In the genomic region with DNA sequence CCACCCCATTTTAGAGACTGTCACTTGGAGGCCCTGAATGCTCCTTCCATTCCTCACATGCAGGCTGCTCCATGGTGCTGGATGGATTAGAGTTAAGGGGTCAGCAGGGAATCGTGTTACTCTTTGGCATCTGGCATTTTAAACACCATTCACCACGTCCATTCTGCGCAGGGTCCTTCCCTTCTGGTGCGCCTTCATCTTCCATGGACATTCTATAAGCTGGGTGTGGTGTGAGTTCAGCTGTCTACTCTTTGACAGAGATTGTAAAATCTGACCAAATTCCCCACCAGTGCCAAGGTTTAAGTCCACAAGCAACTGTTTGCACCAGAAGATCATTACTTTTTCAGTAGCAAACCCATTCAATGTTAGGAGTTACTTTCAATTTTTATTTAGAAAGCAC, we compare ENCODE assay signal across 10 cellular contexts. TPM values are rescaled to one million over a fixed set of nuclear protein-coding genes. Genes with fewer than 3 reads are reported as not detected.
DNase-seq lines count a peak whose midpoint lies in the region; ATAC-seq and TF ChIP-seq lines count a peak whose summit lies in the region.
"Had no signal": no experiment of that assay in that cellular context is flagged by ENCODE, and none has a peak within 500 bp of the region (broad histone marks: within the 10 kb centered on the region; RNA-seq: fewer than 3 reads in every experiment).

No MANE protein-coding gene starts in this region.

- no peak for ATAC-seq in activated T-cell treated with anti-CD3 and anti-CD28 coated beads, Interleukin-2, amount 50 U/mL, for 72 hours (replicated peaks in 1 of 2)
- ATAC-seq in memory B cell (ENCODE audit: low read depth): no peak
- ATAC-seq in stimulated activated effector memory CD8-positive, alpha-beta T cell treated with anti-CD3 and anti-CD28 coated beads, Interleukin-12 subunit alpha, Interleukin-12 subunit beta, amount 100 ng/mL, for 72 hours: no peak
- ATAC-seq: A549 had no signal

- peaks cover 11 to 39% of the 10 kb centered on the region in 2 donors for H3K36me3 Mint-ChIP-seq in activated T-cell treated with anti-CD3 and anti-CD28 coated beads, Interleukin-2, amount 50 U/mL, for 72 hours (ENCODE audit: insufficient read depth in 2 of 2)
- H3K36me3 Mint-ChIP-seq in brain (peaks cover 48% of the 10 kb centered on the region), memory B cell (peaks cover 37% of the 10 kb centered on the region)
- peaks cover 99% of the 10 kb centered on the region for H3K36me3 Mint-ChIP-seq in stimulated activated effector memory CD8-positive, alpha-beta T cell treated with anti-CD3 and anti-CD28 coated beads, Interleukin-12 subunit alpha, Interleukin-12 subunit beta, amount 100 ng/mL, for 72 hours

- TF ChIP-seq CTCF in brain (conservative IDR thresholded peaks at IDR 0.05): no peak

- DNase-seq in activated T-cell treated with anti-CD3 and anti-CD28 coated beads, Interleukin-2, amount 50 U/mL, for 72 hours: no peak
- DNase-seq in activated T-cell treated with anti-CD3 and anti-CD28 coated beads, Interleukin-2, amount 50 U/mL, for 1 hour: no peak
- DNase-seq in memory B cell (ENCODE audit: low spot score in 2 of 2): no peak
- DNase-seq in stimulated activated effector memory CD8-positive, alpha-beta T cell treated with anti-CD3 and anti-CD28 coated beads, Interleukin-12 subunit alpha, Interleukin-12 subunit beta, amount 100 ng/mL, for 72 hours (ENCODE audit: low spot score in 2 of 2): no peak
- no peak for DNase-seq in GDM1 (lab: John Stamatoyannopoulos, UW)
- DNase-seq in amygdala (lab: John Stamatoyannopoulos, UW): no peak
- DNase-seq in LoVo (ENCODE audit: low spot score): no peak
- DNase-seq: PC-9 had no signal

- H3K9me3 Mint-ChIP-seq in activated T-cell treated with anti-CD3 and anti-CD28 coated beads, Interleukin-2, amount 50 U/mL, for 72 hours: no peaks in the 10 kb centered on the region
- H3K9me3 Mint-ChIP-seq in brain (no peaks in the 10 kb centered on the region), memory B cell (no peaks in the 10 kb centered on the region)
- no peaks in the 10 kb centered on the region for H3K9me3 Mint-ChIP-seq in stimulated activated effector memory CD8-positive, alpha-beta T cell treated with anti-CD3 and anti-CD28 coated beads, Interleukin-12 subunit alpha, Interleukin-12 subunit beta, amount 100 ng/mL, for 72 hours

- peaks cover 44% of the 10 kb centered on the region for H3K4me1 Mint-ChIP-seq in activated T-cell treated with anti-CD3 and anti-CD28 coated beads, Interleukin-2, amount 50 U/mL, for 72 hours (ENCODE audit: low read depth)
- H3K4me1 Mint-ChIP-seq in brain (peaks cover 84% of the 10 kb centered on the region), memory B cell (peaks cover 24% of the 10 kb centered on the region)
- peaks cover 42% of the 10 kb centered on the region for H3K4me1 Mint-ChIP-seq in stimulated activated effector memory CD8-positive, alpha-beta T cell treated with anti-CD3 and anti-CD28 coated beads, Interleukin-12 subunit alpha, Interleukin-12 subunit beta, amount 100 ng/mL, for 72 hours

- peak overlapping the region; percentile 45 for H3K27ac Mint-ChIP-seq in activated T-cell treated with anti-CD3 and anti-CD28 coated beads, Interleukin-2, amount 50 U/mL, for 72 hours
- peak overlapping the region in 3 of 5 experiments; percentile 77 to 93 (median 89) for H3K27ac Mint-ChIP-seq in brain
- peak overlapping the region; percentile 76 for H3K27ac Mint-ChIP-seq in memory B cell
- H3K27ac Mint-ChIP-seq in stimulated activated effector memory CD8-positive, alpha-beta T cell treated with anti-CD3 and anti-CD28 coated beads, Interleukin-12 subunit alpha, Interleukin-12 subunit beta, amount 100 ng/mL, for 72 hours: peak overlapping the region; percentile 81

- H3K4me3 Mint-ChIP-seq in activated T-cell treated with anti-CD3 and anti-CD28 coated beads, Interleukin-2, amount 50 U/mL, for 72 hours: no peak overlapping the region
- H3K4me3 Mint-ChIP-seq in brain (peak overlapping the region in 2 of 5 experiments; percentile 46 to 67), memory B cell (no peak overlapping the region)
- H3K4me3 Mint-ChIP-seq in stimulated activated effector memory CD8-positive, alpha-beta T cell treated with anti-CD3 and anti-CD28 coated beads, Interleukin-12 subunit alpha, Interleukin-12 subunit beta, amount 100 ng/mL, for 72 hours: no peak overlapping the region

- no peaks in the 10 kb centered on the region for H3K27me3 Mint-ChIP-seq in activated T-cell treated with anti-CD3 and anti-CD28 coated beads, Interleukin-2, amount 50 U/mL, for 72 hours (ENCODE audit: low read depth)
- H3K27me3 Mint-ChIP-seq in brain (no peaks in the 10 kb centered on the region), memory B cell (no peaks in the 10 kb centered on the region)

RNA-seq across cellular contexts. Expression of a gene that starts 47.8 kb away (rescaled TPM):
- 10 to 100 TPM; 70.0 to 74.9 TPM for total RNA-seq in activated T-cell treated with anti-CD3 and anti-CD28 coated beads, Interleukin-2, amount 50 U/mL, for 72 hours
- polyA plus RNA-seq in brain (ENCODE audit: insufficient read depth, low read depth, low replicate concordance): 12.7 TPM

RNA-seq across cellular contexts. Expression of a gene that starts 48.3 kb away (rescaled TPM):
- 10 to 100 TPM; 22.5 to 25.1 TPM for total RNA-seq in activated T-cell treated with anti-CD3 and anti-CD28 coated beads, Interleukin-2, amount 50 U/mL, for 72 hours
- polyA plus RNA-seq in brain (ENCODE audit: insufficient read depth, low read depth, low replicate concordance): 14.7 TPM

RNA-seq across cellular contexts. Expression of a gene that starts 50.8 kb away (rescaled TPM):
- 10 to 100 TPM; 67.8 to 72.8 TPM for total RNA-seq in activated T-cell treated with anti-CD3 and anti-CD28 coated beads, Interleukin-2, amount 50 U/mL, for 72 hours
- 28.1 TPM for polyA plus RNA-seq in brain (ENCODE audit: insufficient read depth, low read depth, low replicate concordance)
